In genomic region chr6:56407883-56408282, GRCh38 we compare ENCODE assay signal across 31 cellular contexts.
DNase-seq lines count a peak whose midpoint lies in the region; ATAC-seq and TF ChIP-seq lines count a peak whose summit lies in the region.
"Had no signal": no experiment of that assay in that cellular context is flagged by ENCODE, and none has a peak within 500 bp of the region (broad histone marks: within the 10 kb centered on the region; RNA-seq: fewer than 3 reads in every experiment).

No MANE protein-coding gene starts in this region.

- H3K4me1 ChIP-seq in SK-N-SH (ENCODE audit: control insufficient read depth in 1 of 2, insufficient read depth in 2 of 2, low read depth in 1 of 2, low read length in 1 of 2) (peaks cover 0 to 2% of the 10 kb centered on the region in 2 experiments; a peak in 2 of 4 replicates), suprapubic skin (no peaks in the 10 kb centered on the region)
- H3K4me1 ChIP-seq: BE2C had no signal

- H3K9me3 ChIP-seq in SK-N-MC (ENCODE audit: low read depth, low read length) (no peaks in the 10 kb centered on the region), SK-N-SH (no peaks in the 10 kb centered on the region), suprapubic skin (no peaks in the 10 kb centered on the region)
- H3K9me3 ChIP-seq: A549; BE2C; BLaER1; BLaER1 treated with 17β-estradiol and CSF1 and Interleukin-3, amounts not matched to agents 10 nM and 100 nM; Caco-2 had no signal

- H3K4me2 ChIP-seq in SK-N-SH, result no peak overlapping the region
- H3K4me2 ChIP-seq: A549; BLaER1; BLaER1 treated with 17β-estradiol and CSF1 and Interleukin-3, amounts not matched to agents 10 nM and 100 nM had no signal

- H3K27ac ChIP-seq in SK-N-MC (peak overlapping the region; percentile 84), SK-N-SH (ENCODE audit: low read depth in 2 of 2, low read length in 1 of 2) (peak overlapping the region in 1 of 2 experiments; percentile 40; a peak in 2 of 4 replicates), suprapubic skin (no peak overlapping the region)
- H3K27ac ChIP-seq: 22Rv1; A549; BLaER1; BLaER1 treated with 17β-estradiol and CSF1 and Interleukin-3, amounts not matched to agents 10 nM and 100 nM; C4-2B had no signal

- DNase-seq in SK-N-MC (ENCODE audit: low read depth, low spot score) (peak; percentile 26), SK-N-SH (peak; percentile 24), suprapubic skin (ENCODE audit: low spot score in 2 of 2) (no peak), omental fat pad (ENCODE audit: low spot score) (no peak)
- DNase-seq: 8988T; ACHN; AML-193; BE2C; C1 segment of cervical spinal cord; Caco-2; Calu3; CD4-positive, alpha-beta memory T cell; CD4-positive, alpha-beta T cell; CD4-positive, CD25-positive, alpha-beta regulatory T cell; CD8-positive, alpha-beta memory T cell; CD8-positive, alpha-beta T cell; COR-L47; DMS 273 treated with DMSO at 0.1 percent for 48 hours; DMS153; DMS53; DMS79; DMS79 treated with DMSO at 0.1 percent for 48 hours; DND-41; EL had no signal

- ATAC-seq in SK-N-SH treated with all-trans-retinoic acid at 6 μM for 48 hours (no peak), HG03045 (IDR thresholded peaks at IDR 0.05; ENCODE audit: unreplicated experiment) (no peak), omental fat pad (ENCODE audit: low FRiP score) (no peak)
- ATAC-seq: A549; CD8-positive, alpha-beta T cell had no signal

- H2AFZ ChIP-seq in SK-N-SH (ENCODE audit: low read depth), result no peak overlapping the region

- TF ChIP-seq POLR2A in suprapubic skin (IDR thresholded peaks at IDR 0.05), result no peak

- no peaks in the 10 kb centered on the region for H3F3A ChIP-seq in SK-N-SH (replicated peaks; ENCODE audit: insufficient read depth)

- H3K9me2 ChIP-seq in SK-N-SH, result no peaks in the 10 kb centered on the region

- no peak for TF ChIP-seq RAD21 in SK-N-SH (IDR thresholded peaks at IDR 0.05; ENCODE audit: low read length)

- no peak overlapping the region for H3K9ac ChIP-seq in SK-N-MC (ENCODE audit: insufficient read length)
- no peak overlapping the region for H3K9ac ChIP-seq in SK-N-SH
- H3K9ac ChIP-seq: BLaER1; BLaER1 treated with 17β-estradiol and CSF1 and Interleukin-3, amounts not matched to agents 10 nM and 100 nM had no signal

- no peak for TF ChIP-seq EP300 in SK-N-SH (IDR thresholded peaks at IDR 0.05; ENCODE audit: borderline replicate concordance in 1 of 2, low read depth in 1 of 2, low read length in 1 of 2)
- TF ChIP-seq EP300 in suprapubic skin (IDR thresholded peaks at IDR 0.05), result no peak

- CTCF ChIA-PET in SK-N-SH (lab: Yijun Ruan, JAX), result interaction anchor here (1.2 kb wide), 1 partner anchor 26 kb away, joined by 3 read pairs; no protein-coding TSS in a partner anchor

- TF ChIP-seq CTCF in SK-N-SH (IDR thresholded peaks at IDR 0.05) (no peak), suprapubic skin (IDR thresholded peaks at IDR 0.05) (no peak), omental fat pad (IDR thresholded peaks at IDR 0.05) (no peak)

- H3K79me2 ChIP-seq in SK-N-SH (ENCODE audit: insufficient read depth), result no peaks in the 10 kb centered on the region

- POLR2A ChIA-PET in SK-N-SH (lab: Yijun Ruan, JAX), result no interaction called here

- H4K20me1 ChIP-seq in SK-N-SH (ENCODE audit: insufficient read depth), result no peaks in the 10 kb centered on the region
- H4K20me1 ChIP-seq: BLaER1; BLaER1 treated with 17β-estradiol and CSF1 and Interleukin-3, amounts not matched to agents 10 nM and 100 nM had no signal

- H3K4me3 ChIP-seq in SK-N-MC (peak overlapping the region; percentile 40), SK-N-SH (ENCODE audit: low read depth in 2 of 2, low read length in 1 of 2) (no peak overlapping the region), suprapubic skin (no peak overlapping the region)
- H3K4me3 ChIP-seq: A549; BLaER1; BLaER1 treated with 17β-estradiol and CSF1 and Interleukin-3, amounts not matched to agents 10 nM and 100 nM had no signal

- no peaks in the 10 kb centered on the region for H3K36me3 ChIP-seq in SK-N-MC (ENCODE audit: insufficient read depth, low read length)
- H3K36me3 ChIP-seq in SK-N-SH (replicated peaks in 1 of 2; ENCODE audit: control insufficient read depth in 1 of 2, insufficient read depth in 2 of 2, low read length in 1 of 2), result no peaks in the 10 kb centered on the region
- no peaks in the 10 kb centered on the region for H3K36me3 ChIP-seq in suprapubic skin
- H3K36me3 ChIP-seq: BE2C; BLaER1; BLaER1 treated with 17β-estradiol and CSF1 and Interleukin-3, amounts not matched to agents 10 nM and 100 nM had no signal

- H3K27me3 ChIP-seq in SK-N-SH (ENCODE audit: insufficient read depth), result no peaks in the 10 kb centered on the region
- H3K27me3 ChIP-seq in suprapubic skin, result no peaks in the 10 kb centered on the region
- H3K27me3 ChIP-seq: BE2C; BLaER1; BLaER1 treated with 17β-estradiol and CSF1 and Interleukin-3, amounts not matched to agents 10 nM and 100 nM had no signal

TF ChIP-seq in SK-N-SH, 30 proteins besides CTCF, POLR2A, EP300 and RAD21:
- TF ChIP-seq SIN3A (IDR thresholded peaks at IDR 0.05; ENCODE audit: borderline replicate concordance, low read depth, low read length) (no peak), ELF1 (IDR thresholded peaks at IDR 0.05) (no peak)
- TF ChIP-seq, protein P1, sequence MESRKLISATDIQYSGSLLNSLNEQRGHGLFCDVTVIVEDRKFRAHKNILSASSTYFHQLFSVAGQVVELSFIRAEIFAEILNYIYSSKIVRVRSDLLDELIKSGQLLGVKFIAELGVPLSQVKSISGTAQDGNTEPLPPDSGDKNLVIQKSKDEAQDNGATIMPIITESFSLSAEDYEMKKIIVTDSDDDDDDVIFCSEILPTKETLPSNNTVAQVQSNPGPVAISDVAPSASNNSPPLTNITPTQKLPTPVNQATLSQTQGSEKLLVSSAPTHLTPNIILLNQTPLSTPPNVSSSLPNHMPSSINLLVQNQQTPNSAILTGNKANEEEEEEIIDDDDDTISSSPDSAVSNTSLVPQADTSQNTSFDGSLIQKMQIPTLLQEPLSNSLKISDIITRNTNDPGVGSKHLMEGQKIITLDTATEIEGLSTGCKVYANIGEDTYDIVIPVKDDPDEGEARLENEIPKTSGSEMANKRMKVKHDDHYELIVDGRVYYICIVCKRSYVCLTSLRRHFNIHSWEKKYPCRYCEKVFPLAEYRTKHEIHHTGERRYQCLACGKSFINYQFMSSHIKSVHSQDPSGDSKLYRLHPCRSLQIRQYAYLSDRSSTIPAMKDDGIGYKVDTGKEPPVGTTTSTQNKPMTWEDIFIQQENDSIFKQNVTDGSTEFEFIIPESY (IDR thresholded peaks at IDR 0.05; ENCODE audit: borderline replicate concordance, low read depth), result no peak

TF ChIP-seq in SK-N-SH treated with all-trans-retinoic acid at 6 μM for 48 hours, 23 proteins besides CTCF, POLR2A, EP300 and RAD21:
- peak; percentile 93 for TF ChIP-seq ZNF70 (CRISPR knock-in tag; IDR thresholded peaks at IDR 0.05)
- TF ChIP-seq, protein P2, sequence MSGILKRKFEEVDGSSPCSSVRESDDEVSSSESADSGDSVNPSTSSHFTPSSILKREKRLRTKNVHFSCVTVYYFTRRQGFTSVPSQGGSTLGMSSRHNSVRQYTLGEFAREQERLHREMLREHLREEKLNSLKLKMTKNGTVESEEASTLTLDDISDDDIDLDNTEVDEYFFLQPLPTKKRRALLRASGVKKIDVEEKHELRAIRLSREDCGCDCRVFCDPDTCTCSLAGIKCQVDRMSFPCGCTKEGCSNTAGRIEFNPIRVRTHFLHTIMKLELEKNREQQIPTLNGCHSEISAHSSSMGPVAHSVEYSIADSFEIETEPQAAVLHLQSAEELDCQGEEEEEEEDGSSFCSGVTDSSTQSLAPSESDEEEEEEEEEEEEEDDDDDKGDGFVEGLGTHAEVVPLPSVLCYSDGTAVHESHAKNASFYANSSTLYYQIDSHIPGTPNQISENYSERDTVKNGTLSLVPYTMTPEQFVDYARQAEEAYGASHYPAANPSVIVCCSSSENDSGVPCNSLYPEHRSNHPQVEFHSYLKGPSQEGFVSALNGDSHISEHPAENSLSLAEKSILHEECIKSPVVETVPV (CRISPR knock-in tag; IDR thresholded peaks at IDR 0.05), result no peak
TF ChIP-seq in SK-N-SH treated with all-trans-retinoic acid at 6 μM for 48 hours: peak in this region for 1.

Comparison
In these comparisons a context has a peak if more than half of its experiments do, and no peak if none do; other contexts are left out.
1. DNase-seq: peak in SK-N-MC (single experiment) and SK-N-SH (single experiment); none in suprapubic skin (0 of 2) and omental fat pad (single experiment).